In the genomic region with DNA sequence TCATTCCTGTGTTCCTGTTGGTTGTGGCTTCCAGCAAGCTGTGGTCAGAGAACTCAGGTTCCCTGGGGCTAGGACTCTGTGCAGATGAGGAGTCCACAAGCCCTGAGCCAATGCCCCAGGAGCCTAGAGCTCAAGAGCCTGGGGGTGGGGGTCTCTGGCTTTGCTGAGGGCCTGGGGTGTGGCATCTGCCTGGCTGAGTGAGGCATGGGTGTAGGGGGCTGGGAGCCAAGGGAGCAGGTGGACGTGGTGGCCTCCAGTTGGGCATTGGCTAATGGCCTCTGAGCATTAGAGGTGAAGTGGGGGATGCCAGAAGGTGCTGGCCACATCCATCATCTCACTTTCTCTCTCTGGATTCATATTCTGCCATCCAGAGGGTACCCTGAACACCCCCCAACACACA, we compare ENCODE assay signal across 16 cellular contexts. TPM values are rescaled to one million over a fixed set of nuclear protein-coding genes. Genes with fewer than 3 reads are reported as not detected.
DNase-seq lines count a peak whose midpoint lies in the region; ATAC-seq and TF ChIP-seq lines count a peak whose summit lies in the region.
"Had no signal": no experiment of that assay in that cellular context is flagged by ENCODE, and none has a peak within 500 bp of the region (broad histone marks: within the 10 kb centered on the region; RNA-seq: fewer than 3 reads in every experiment).

No MANE protein-coding gene starts in this region.

- H3K4me1 ChIP-seq in osteoblast (ENCODE audit: insufficient read depth, low read length) = peaks cover 5% of the 10 kb centered on the region
- H3K4me1 ChIP-seq: Caco-2 had no signal

- H3K4me3 Mint-ChIP-seq in central memory CD8-positive, alpha-beta T cell = no peak overlapping the region
- H3K4me3 Mint-ChIP-seq in progenitor cell of endocrine pancreas (ENCODE audit: low read depth) (no peak overlapping the region), MCF 10A (ENCODE audit: unreplicated experiment) (no peak overlapping the region)
- H3K4me3 Mint-ChIP-seq: CD8-positive, alpha-beta T cell had no signal

- H3K4me1 Mint-ChIP-seq in central memory CD8-positive, alpha-beta T cell = peaks cover 31% of the 10 kb centered on the region
- peaks cover 4% of the 10 kb centered on the region for H3K4me1 Mint-ChIP-seq in progenitor cell of endocrine pancreas (ENCODE audit: low read depth)
- peaks cover 7% of the 10 kb centered on the region for H3K4me1 Mint-ChIP-seq in MCF 10A (ENCODE audit: insufficient read depth, unreplicated experiment)

- H3K27ac ChIP-seq in WERI-Rb-1 (no peak overlapping the region), osteoblast (ENCODE audit: low read depth, low read length) (no peak overlapping the region)
- H3K27ac ChIP-seq: GM23248 had no signal

- no peak overlapping the region for H2AFZ ChIP-seq in osteoblast (ENCODE audit: low read length)
- H2AFZ ChIP-seq: GM23248 had no signal

- POLR2A ChIA-PET in MCF 10A (lab: Yijun Ruan, JAX) = no interaction called here

- H3K36me3 Mint-ChIP-seq in central memory CD8-positive, alpha-beta T cell (ENCODE audit: insufficient read depth) = peaks cover 2% of the 10 kb centered on the region
- H3K36me3 Mint-ChIP-seq in progenitor cell of endocrine pancreas (ENCODE audit: insufficient read depth) (no peaks in the 10 kb centered on the region), MCF 10A (ENCODE audit: insufficient read depth, unreplicated experiment) (no peaks in the 10 kb centered on the region)
- H3K36me3 Mint-ChIP-seq: CD8-positive, alpha-beta T cell had no signal

- peak; percentile 7 for DNase-seq in WERI-Rb-1
- no peak for DNase-seq in central memory CD8-positive, alpha-beta T cell (ENCODE audit: low spot score in 2 of 2)
- DNase-seq in mesenteric fat pad (ENCODE audit: low spot score) = peak; percentile 76
- no peak for DNase-seq in progenitor cell of endocrine pancreas (ENCODE audit: low spot score, unreplicated experiment)
- no peak for DNase-seq in osteoblast (ENCODE audit: insufficient read length, low spot score, missing footprints)
- no peak for DNase-seq in MCF 10A (ENCODE audit: unreplicated experiment)
- DNase-seq in NCI-H1092 treated with DMSO at 0.1 percent for 48 hours (lab: John Stamatoyannopoulos, UW) = no peak
- DNase-seq in stimulated activated CD4-positive, alpha-beta T cell treated with anti-CD3 and anti-CD28 coated beads, Interleukin-2, amount 100 ng/mL, for 24 hours = no peak
- DNase-seq: C1 segment of cervical spinal cord, Caco-2, DMS153, DND-41, GM23248, H7, HCEC 1CT had no signal

- no peaks in the 10 kb centered on the region for H3K79me2 ChIP-seq in osteoblast (ENCODE audit: insufficient read depth, low read length)

- TF ChIP-seq CTCF in WERI-Rb-1 (IDR thresholded peaks at IDR 0.05; ENCODE audit: low read depth, low read length) (no peak), progenitor cell of endocrine pancreas (IDR thresholded peaks at IDR 0.05; ENCODE audit: unreplicated experiment) (no peak), osteoblast (IDR thresholded peaks at IDR 0.05; ENCODE audit: extremely low read depth, low read depth, low read length) (no peak), MCF 10A (IDR thresholded peaks at IDR 0.05; ENCODE audit: unreplicated experiment) (no peak)

- H3K4me3 ChIP-seq in WERI-Rb-1 (ENCODE audit: low read depth, low read length) (no peak overlapping the region), osteoblast (ENCODE audit: insufficient read depth, low read length) (no peak overlapping the region)
- H3K4me3 ChIP-seq: GM23248 had no signal

- H3K27me3 Mint-ChIP-seq in central memory CD8-positive, alpha-beta T cell = no peaks in the 10 kb centered on the region
- peaks cover 45% of the 10 kb centered on the region for H3K27me3 Mint-ChIP-seq in progenitor cell of endocrine pancreas
- H3K27me3 Mint-ChIP-seq in MCF 10A (ENCODE audit: insufficient read depth, unreplicated experiment) = peaks cover 15% of the 10 kb centered on the region

- no peaks in the 10 kb centered on the region for H3K9me3 Mint-ChIP-seq in central memory CD8-positive, alpha-beta T cell
- H3K9me3 Mint-ChIP-seq in progenitor cell of endocrine pancreas (ENCODE audit: low read depth) = peaks cover 17% of the 10 kb centered on the region
- no peaks in the 10 kb centered on the region for H3K9me3 Mint-ChIP-seq in MCF 10A (ENCODE audit: unreplicated experiment)
- H3K9me3 Mint-ChIP-seq: CD8-positive, alpha-beta T cell had no signal

- H3K9me3 ChIP-seq in WERI-Rb-1 (ENCODE audit: severe bottlenecking) (no peaks in the 10 kb centered on the region), osteoblast (ENCODE audit: low read depth, low read length) (no peaks in the 10 kb centered on the region)
- H3K9me3 ChIP-seq: Caco-2 had no signal

- H3K36me3 ChIP-seq in WERI-Rb-1 (no peaks in the 10 kb centered on the region), osteoblast (ENCODE audit: insufficient read depth, low read length) (no peaks in the 10 kb centered on the region)

- ATAC-seq in central memory CD8-positive, alpha-beta T cell (replicated peaks; ENCODE audit: extremely low read depth, poor library complexity, severe bottlenecking) = no peak
- ATAC-seq: CD8-positive, alpha-beta T cell had no signal

- no TSS peak for BruUV-seq in MCF 10A (replicated peaks; lab: Mats Ljungman, UMichigan)

- CTCF ChIA-PET in MCF 10A (lab: Yijun Ruan, JAX) = interaction anchor here (0.7 to 1.1 kb wide), 2 partner anchors 128 to 394 kb away, joined by 3 to 4 read pairs; no protein-coding TSS in a partner anchor

- no peaks in the 10 kb centered on the region for H4K20me1 ChIP-seq in osteoblast (ENCODE audit: insufficient read depth, low read length)

- H3K27me3 ChIP-seq in WERI-Rb-1 (ENCODE audit: insufficient read depth, low read depth, severe bottlenecking) (peaks cover 96% of the 10 kb centered on the region), osteoblast (ENCODE audit: insufficient read depth, low read length) (no peaks in the 10 kb centered on the region)

- H3K4me2 ChIP-seq in osteoblast (ENCODE audit: insufficient read depth, low read length) = no peak overlapping the region

- intact Hi-C loops in MCF 10A (cut with micrococcal nuclease) = no loop called here

- H3K27ac Mint-ChIP-seq in central memory CD8-positive, alpha-beta T cell (ENCODE audit: low read depth) = peak overlapping the region; percentile 49
- H3K27ac Mint-ChIP-seq in progenitor cell of endocrine pancreas (peak overlapping the region; percentile 64), MCF 10A (ENCODE audit: low read depth, unreplicated experiment) (no peak overlapping the region)
- H3K27ac Mint-ChIP-seq: CD8-positive, alpha-beta T cell had no signal

RNA-seq across cellular contexts. Expression of a gene that starts 5.3 kb away (rescaled TPM):
- 11.2 TPM for total RNA-seq in mesenteric fat pad
- total RNA-seq in progenitor cell of endocrine pancreas = 4.4 TPM in 2 replicates
- 2.7 and 3.3 TPM in 2 replicates for total RNA-seq in osteoblast
- total RNA-seq in MCF 10A (2022) = 1.7 and 1.9 TPM in 2 replicates
- total RNA-seq: Caco-2 had no signal

Comparison
In these comparisons a context has a peak if more than half of its experiments do, and no peak if none do; other contexts are left out.
1. DNase-seq: peak in WERI-Rb-1 (single experiment) and mesenteric fat pad (single experiment); none in central memory CD8-positive, alpha-beta T cell (0 of 2), progenitor cell of endocrine pancreas (single experiment), osteoblast (single experiment), MCF 10A (single experiment), NCI-H1092 treated with DMSO at 0.1 percent for 48 hours (single experiment) and stimulated activated CD4-positive, alpha-beta T cell treated with anti-CD3 and anti-CD28 coated beads, Interleukin-2, amount 100 ng/mL, for 24 hours (0 of 2).